ENCODE assay signal across 8 cellular contexts in genomic region chr9:126914458-126915280, GRCh38.
DNase-seq lines count a peak whose midpoint lies in the region; ATAC-seq and FAIRE-seq lines count a peak whose summit lies in the region.

Gene RALGPS1 (plus strand): TSS chr9:126914782. CDS start chr9:126962290, 47,508 bp downstream.

- H3K27me3 Mint-ChIP-seq in effector memory CD8-positive, alpha-beta T cell: peaks cover 7 to 17% of the 10 kb centered on the region in 2 donors
- H3K27me3 Mint-ChIP-seq in memory B cell: peaks cover 6% of the 10 kb centered on the region

- ATAC-seq in GM21381 (IDR thresholded peaks at IDR 0.05; ENCODE audit: unreplicated experiment): peak; percentile 97
- ATAC-seq in effector memory CD8-positive, alpha-beta T cell (replicated peaks): peak; percentile 93
- ATAC-seq in memory B cell (ENCODE audit: low read depth): peak; percentile 90

- H3K9me3 Mint-ChIP-seq in effector memory CD8-positive, alpha-beta T cell: peaks cover 0 to 3% of the 10 kb centered on the region in 2 donors
- H3K9me3 Mint-ChIP-seq in memory B cell: peaks cover 2% of the 10 kb centered on the region

- peaks cover 4 to 7% of the 10 kb centered on the region in 2 donors for H3K4me1 Mint-ChIP-seq in effector memory CD8-positive, alpha-beta T cell (ENCODE audit: low read depth in 2 of 2)
- peaks cover 5% of the 10 kb centered on the region for H3K4me1 Mint-ChIP-seq in memory B cell

- DNase-seq in COR-L47 (lab: John Stamatoyannopoulos, UW) (peak; percentile 99), HTR-8/SVneo (ENCODE audit: insufficient read length, low spot score) (peak; percentile 95), NOMO-1 (lab: John Stamatoyannopoulos, UW; ENCODE audit: unreplicated experiment in 2 of 2) (peak; percentile 94 to 96), memory B cell (ENCODE audit: low spot score in 2 of 2) (peak; percentile 89)
- peak; percentile 66 to 80 (median 71) for DNase-seq in activated CD8-positive, alpha-beta memory T cell treated with anti-CD3 and anti-CD28 coated beads for 48 hours (ENCODE audit: low read depth in 2 of 3, low spot score in 2 of 3)
- peak; percentile 84 to 86 (median 85) for DNase-seq in effector memory CD8-positive, alpha-beta T cell
- DNase-seq in stimulated activated CD4-positive, alpha-beta T cell treated with anti-CD3 and anti-CD28 coated beads, TNF-alpha, amount 100 ng/mL, for 48 hours (ENCODE audit: low read depth in 3 of 3): peak; percentile 79 to 84 (median 79)

- H3K4me3 Mint-ChIP-seq in effector memory CD8-positive, alpha-beta T cell: peak within 1 kb of the TSS; percentile 74 to 79
- H3K4me3 Mint-ChIP-seq in memory B cell: peak within 1 kb of the TSS; percentile 81

- no peak for FAIRE-seq in HTR-8/SVneo (lab: Jason Lieb, UNC)

- H3K27ac Mint-ChIP-seq in effector memory CD8-positive, alpha-beta T cell: peak within 1 kb of the TSS in 1 of 2 donors; percentile 17
- peak within 1 kb of the TSS; percentile 76 for H3K27ac Mint-ChIP-seq in memory B cell

- H3K36me3 Mint-ChIP-seq in effector memory CD8-positive, alpha-beta T cell (ENCODE audit: insufficient read depth): peaks cover 4% of the 10 kb centered on the region
- peaks cover 4% of the 10 kb centered on the region for H3K36me3 Mint-ChIP-seq in memory B cell

Comparison
In these comparisons a context has a peak if more than half of its experiments do, and no peak if none do; other contexts are left out.
1. Peak in every context shown above with its lines: DNase-seq and ATAC-seq.